1 cellular context compared by ENCODE assay signal in genomic region chr10:63703113-63703670, GRCh38.
TF ChIP-seq lines count a peak whose summit lies in the region.

No MANE protein-coding gene starts in this region.

TF ChIP-seq in K562, 482 proteins besides CTCF, POLR2A, EP300 and RAD21 (continued from another document and continues in another):
- TF ChIP-seq E2F5 (CRISPR knock-in tag; IDR thresholded peaks at IDR 0.05), result no peak
- no peak for TF ChIP-seq RBBP5 (IDR thresholded peaks at IDR 0.05; ENCODE audit: borderline replicate concordance, insufficient read depth, low read length, poor library complexity, severe bottlenecking)
- TF ChIP-seq FOXA3 (CRISPR knock-in tag; conservative IDR thresholded peaks at IDR 0.05 in 1 of 2, IDR thresholded peaks at IDR 0.05 in 1 of 2), result no peak
- no peak for TF ChIP-seq CBFA2T2 (conservative IDR thresholded peaks at IDR 0.05)
- no peak for TF ChIP-seq RERE (CRISPR knock-in tag; IDR thresholded peaks at IDR 0.05; ENCODE audit: borderline replicate concordance)
- TF ChIP-seq GTF2E2 (tag; IDR thresholded peaks at IDR 0.05), result peak; percentile 62; the same call in 1 of the 2 replicates
- no peak for TF ChIP-seq ZNF165 (CRISPR knock-in tag; IDR thresholded peaks at IDR 0.05; ENCODE audit: borderline replicate concordance)
- TF ChIP-seq DNMT1 (IDR thresholded peaks at IDR 0.05), result no peak
- TF ChIP-seq, protein P1, sequence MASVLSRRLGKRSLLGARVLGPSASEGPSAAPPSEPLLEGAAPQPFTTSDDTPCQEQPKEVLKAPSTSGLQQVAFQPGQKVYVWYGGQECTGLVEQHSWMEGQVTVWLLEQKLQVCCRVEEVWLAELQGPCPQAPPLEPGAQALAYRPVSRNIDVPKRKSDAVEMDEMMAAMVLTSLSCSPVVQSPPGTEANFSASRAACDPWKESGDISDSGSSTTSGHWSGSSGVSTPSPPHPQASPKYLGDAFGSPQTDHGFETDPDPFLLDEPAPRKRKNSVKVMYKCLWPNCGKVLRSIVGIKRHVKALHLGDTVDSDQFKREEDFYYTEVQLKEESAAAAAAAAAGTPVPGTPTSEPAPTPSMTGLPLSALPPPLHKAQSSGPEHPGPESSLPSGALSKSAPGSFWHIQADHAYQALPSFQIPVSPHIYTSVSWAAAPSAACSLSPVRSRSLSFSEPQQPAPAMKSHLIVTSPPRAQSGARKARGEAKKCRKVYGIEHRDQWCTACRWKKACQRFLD (CRISPR knock-in tag; IDR thresholded peaks at IDR 0.05), result peak; percentile 71; the same call in 1 of the 2 replicates
- TF ChIP-seq ZZZ3 (IDR thresholded peaks at IDR 0.05), result no peak
- TF ChIP-seq, protein P2, sequence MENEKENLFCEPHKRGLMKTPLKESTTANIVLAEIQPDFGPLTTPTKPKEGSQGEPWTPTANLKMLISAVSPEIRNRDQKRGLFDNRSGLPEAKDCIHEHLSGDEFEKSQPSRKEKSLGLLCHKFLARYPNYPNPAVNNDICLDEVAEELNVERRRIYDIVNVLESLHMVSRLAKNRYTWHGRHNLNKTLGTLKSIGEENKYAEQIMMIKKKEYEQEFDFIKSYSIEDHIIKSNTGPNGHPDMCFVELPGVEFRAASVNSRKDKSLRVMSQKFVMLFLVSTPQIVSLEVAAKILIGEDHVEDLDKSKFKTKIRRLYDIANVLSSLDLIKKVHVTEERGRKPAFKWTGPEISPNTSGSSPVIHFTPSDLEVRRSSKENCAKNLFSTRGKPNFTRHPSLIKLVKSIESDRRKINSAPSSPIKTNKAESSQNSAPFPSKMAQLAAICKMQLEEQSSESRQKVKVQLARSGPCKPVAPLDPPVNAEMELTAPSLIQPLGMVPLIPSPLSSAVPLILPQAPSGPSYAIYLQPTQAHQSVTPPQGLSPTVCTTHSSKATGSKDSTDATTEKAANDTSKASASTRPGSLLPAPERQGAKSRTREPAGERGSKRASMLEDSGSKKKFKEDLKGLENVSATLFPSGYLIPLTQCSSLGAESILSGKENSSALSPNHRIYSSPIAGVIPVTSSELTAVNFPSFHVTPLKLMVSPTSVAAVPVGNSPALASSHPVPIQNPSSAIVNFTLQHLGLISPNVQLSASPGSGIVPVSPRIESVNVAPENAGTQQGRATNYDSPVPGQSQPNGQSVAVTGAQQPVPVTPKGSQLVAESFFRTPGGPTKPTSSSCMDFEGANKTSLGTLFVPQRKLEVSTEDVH (IDR thresholded peaks at IDR 0.05; ENCODE audit: low read depth, partially characterized antibody), result peak; percentile 53
- TF ChIP-seq, protein P3, sequence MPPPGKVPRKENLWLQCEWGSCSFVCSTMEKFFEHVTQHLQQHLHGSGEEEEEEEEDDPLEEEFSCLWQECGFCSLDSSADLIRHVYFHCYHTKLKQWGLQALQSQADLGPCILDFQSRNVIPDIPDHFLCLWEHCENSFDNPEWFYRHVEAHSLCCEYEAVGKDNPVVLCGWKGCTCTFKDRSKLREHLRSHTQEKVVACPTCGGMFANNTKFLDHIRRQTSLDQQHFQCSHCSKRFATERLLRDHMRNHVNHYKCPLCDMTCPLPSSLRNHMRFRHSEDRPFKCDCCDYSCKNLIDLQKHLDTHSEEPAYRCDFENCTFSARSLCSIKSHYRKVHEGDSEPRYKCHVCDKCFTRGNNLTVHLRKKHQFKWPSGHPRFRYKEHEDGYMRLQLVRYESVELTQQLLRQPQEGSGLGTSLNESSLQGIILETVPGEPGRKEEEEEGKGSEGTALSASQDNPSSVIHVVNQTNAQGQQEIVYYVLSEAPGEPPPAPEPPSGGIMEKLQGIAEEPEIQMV (tag; conservative IDR thresholded peaks at IDR 0.05; ENCODE audit: low read depth), result no peak
- peak; percentile 5; the same call in 1 of the 2 replicates for TF ChIP-seq BHLHE40 (IDR thresholded peaks at IDR 0.05; ENCODE audit: low read length)
- TF ChIP-seq OTX1 (CRISPR knock-in tag; IDR thresholded peaks at IDR 0.05), result no peak
- TF ChIP-seq TRIM24 (IDR thresholded peaks at IDR 0.05), result peak; percentile 99
- TF ChIP-seq ZNF263 (CRISPR knock-in tag; IDR thresholded peaks at IDR 0.05; ENCODE audit: borderline replicate concordance), result no peak
- TF ChIP-seq XRCC3 (IDR thresholded peaks at IDR 0.05), result no peak
- peak; percentile 86; the same call in 1 of the 2 replicates for TF ChIP-seq TRIM28 (IDR thresholded peaks at IDR 0.05)
- TF ChIP-seq ZNF175 (CRISPR knock-in tag; IDR thresholded peaks at IDR 0.05; ENCODE audit: low read depth), result peak; percentile 87
- no peak for TF ChIP-seq NR3C1 (CRISPR knock-in tag; IDR thresholded peaks at IDR 0.05)
- peak; percentile 45; the same call in 1 of the 2 replicates for TF ChIP-seq ZEB2 (IDR thresholded peaks at IDR 0.05)
- peak; percentile 32; the same call in 1 of the 2 replicates for TF ChIP-seq MAFK (IDR thresholded peaks at IDR 0.05; ENCODE audit: low read length)
- TF ChIP-seq MGA (IDR thresholded peaks at IDR 0.05), result peak; percentile 28; the same call in 1 of the 2 replicates
- no peak for TF ChIP-seq POLR3A (IDR thresholded peaks at IDR 0.05; ENCODE audit: borderline replicate concordance, extremely low read depth, insufficient read depth, insufficient read length)
- TF ChIP-seq NFRKB (IDR thresholded peaks at IDR 0.05; ENCODE audit: low read depth), result peak; percentile 80
- TF ChIP-seq SMARCC2 (IDR thresholded peaks at IDR 0.05; ENCODE audit: low read depth), result no peak; the same call in 1 of the 2 replicates
- TF ChIP-seq, protein P4, sequence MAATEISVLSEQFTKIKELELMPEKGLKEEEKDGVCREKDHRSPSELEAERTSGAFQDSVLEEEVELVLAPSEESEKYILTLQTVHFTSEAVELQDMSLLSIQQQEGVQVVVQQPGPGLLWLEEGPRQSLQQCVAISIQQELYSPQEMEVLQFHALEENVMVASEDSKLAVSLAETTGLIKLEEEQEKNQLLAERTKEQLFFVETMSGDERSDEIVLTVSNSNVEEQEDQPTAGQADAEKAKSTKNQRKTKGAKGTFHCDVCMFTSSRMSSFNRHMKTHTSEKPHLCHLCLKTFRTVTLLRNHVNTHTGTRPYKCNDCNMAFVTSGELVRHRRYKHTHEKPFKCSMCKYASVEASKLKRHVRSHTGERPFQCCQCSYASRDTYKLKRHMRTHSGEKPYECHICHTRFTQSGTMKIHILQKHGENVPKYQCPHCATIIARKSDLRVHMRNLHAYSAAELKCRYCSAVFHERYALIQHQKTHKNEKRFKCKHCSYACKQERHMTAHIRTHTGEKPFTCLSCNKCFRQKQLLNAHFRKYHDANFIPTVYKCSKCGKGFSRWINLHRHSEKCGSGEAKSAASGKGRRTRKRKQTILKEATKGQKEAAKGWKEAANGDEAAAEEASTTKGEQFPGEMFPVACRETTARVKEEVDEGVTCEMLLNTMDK (IDR thresholded peaks at IDR 0.05; ENCODE audit: borderline replicate concordance, insufficient read depth, low read depth, low read length, poor library complexity, severe bottlenecking), result no peak
- TF ChIP-seq TEAD1 (CRISPR knock-in tag; IDR thresholded peaks at IDR 0.05), result peak in 1 of 2 experiments; percentile 26; a peak in 1 of 4 replicates
